Comparison of ENCODE assay signal across 8 cellular contexts in the genomic region with DNA sequence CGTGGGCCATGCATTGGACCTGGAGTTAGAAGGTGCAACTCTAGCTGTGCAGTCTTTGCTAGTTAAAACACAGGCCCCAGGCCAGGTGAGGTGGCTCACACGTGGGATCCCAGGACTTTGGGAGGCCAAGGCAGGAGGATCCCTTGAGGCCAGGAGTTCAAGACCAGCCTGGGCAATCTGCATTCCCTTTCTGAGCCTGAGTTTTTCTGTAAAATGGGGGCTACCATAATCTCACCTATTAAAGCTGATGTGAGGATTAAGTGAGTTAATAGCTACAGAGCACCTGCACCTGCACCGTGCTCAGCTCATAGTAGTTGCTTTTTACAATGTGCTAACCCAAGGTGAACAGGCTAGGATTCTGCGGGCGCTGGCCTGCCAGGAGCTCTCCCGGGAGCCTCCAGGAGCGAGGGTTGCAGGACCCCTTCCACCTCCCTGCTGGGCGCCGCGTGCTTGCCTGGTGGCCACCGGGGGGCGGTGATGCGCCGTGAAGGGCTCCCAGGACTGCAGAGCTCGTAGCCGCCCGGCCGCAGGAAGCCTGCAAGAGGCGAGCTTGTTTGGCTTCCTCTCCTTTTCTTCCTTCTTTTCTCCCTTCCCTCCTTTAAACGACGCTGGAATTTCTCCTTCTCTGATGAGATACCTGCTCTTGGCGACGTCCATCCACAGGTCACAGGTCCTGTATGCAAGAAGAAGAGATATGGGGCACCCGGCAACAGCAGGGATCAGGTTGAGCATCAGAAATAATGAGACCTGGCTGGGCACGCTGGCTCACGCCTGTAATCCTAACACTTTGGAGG. TPM values are rescaled to one million over a fixed set of nuclear protein-coding genes. Genes with fewer than 3 reads are reported as not detected.
DNase-seq lines count a peak whose midpoint lies in the region; ATAC-seq and TF ChIP-seq lines count a peak whose summit lies in the region.

No MANE protein-coding gene starts in this region.

- H3K9me3 ChIP-seq in left ventricle myocardium inferior (replicated peaks): peaks cover 14% of the 10 kb centered on the region

- peaks cover 26% of the 10 kb centered on the region; the same call in 2 of the 3 replicates for H3K9me3 Mint-ChIP-seq in GM23338

- H3K36me3 Mint-ChIP-seq in GM23338 (ENCODE audit: low read depth): peaks cover 19% of the 10 kb centered on the region; the same call in 2 of the 3 replicates

- no peaks in the 10 kb centered on the region for H4K20me1 ChIP-seq in GM23338 (replicated peaks; ENCODE audit: insufficient read depth)

- H3K4me2 ChIP-seq in GM23338: no peak overlapping the region

- H3K27me3 ChIP-seq in GM23338 (ENCODE audit: insufficient read depth): no peaks in the 10 kb centered on the region
- peaks cover 4% of the 10 kb centered on the region for H3K27me3 ChIP-seq in left ventricle myocardium inferior (ENCODE audit: low read depth)

- peaks cover 7% of the 10 kb centered on the region for H3K4me1 Mint-ChIP-seq in GM23338

- peak; percentile 100 for ATAC-seq in GM23338
- ATAC-seq in HG03342 (IDR thresholded peaks at IDR 0.05; ENCODE audit: unreplicated experiment): no peak
- no peak for ATAC-seq in HG03571 (IDR thresholded peaks at IDR 0.05; ENCODE audit: unreplicated experiment)

- peaks cover 2% of the 10 kb centered on the region for H3K27me3 Mint-ChIP-seq in GM23338 (ENCODE audit: insufficient read depth, low read depth, poor library complexity)

- DNase-seq in GM23338 (ENCODE audit: low spot score): peak; percentile 93
- DNase-seq in SHP77 (lab: John Stamatoyannopoulos, UW): peak; percentile 63 to 67
- peak; percentile 63 for DNase-seq in activated naive CD4-positive, alpha-beta T cell treated with Interleukin-2 at 50 U/mL for 16 hours
- DNase-seq in left ventricle myocardium inferior: peak; percentile 16
- DNase-seq in smooth muscle cell of the brain vasculature (ENCODE audit: low read depth, low spot score): peak; percentile 13

- H3F3A ChIP-seq in GM23338 (replicated peaks; ENCODE audit: low read depth): peaks cover 9% of the 10 kb centered on the region; the same call in 1 of the 2 replicates

- H3K4me3 ChIP-seq in GM23338 (no peak overlapping the region), left ventricle myocardium inferior (no peak overlapping the region)

- H3K36me3 ChIP-seq in GM23338 (ENCODE audit: insufficient read depth) (no peaks in the 10 kb centered on the region), left ventricle myocardium inferior (no peaks in the 10 kb centered on the region)

- 0 out of 3 replicates have a peak overlapping the region, but pooled peaks have one; percentile 20 for H3K4me3 Mint-ChIP-seq in GM23338

- no peaks in the 10 kb centered on the region for H3K79me2 ChIP-seq in GM23338 (replicated peaks; ENCODE audit: insufficient read depth)

- peak; percentile 59 for TF ChIP-seq CTCF in 22Rv1 (IDR thresholded peaks at IDR 0.05)
- TF ChIP-seq CTCF in GM23338 (conservative IDR thresholded peaks at IDR 0.05; ENCODE audit: low read depth in 2 of 2): peak; percentile 72 to 96
- TF ChIP-seq CTCF in left ventricle myocardium inferior (IDR thresholded peaks at IDR 0.05; ENCODE audit: borderline replicate concordance): peak; percentile 48

- H3K4me1 ChIP-seq in GM23338 (ENCODE audit: insufficient read depth): no peaks in the 10 kb centered on the region; the same call in 1 of the 2 replicates
- H3K4me1 ChIP-seq in left ventricle myocardium inferior: no peaks in the 10 kb centered on the region

- H3K27ac ChIP-seq in 22Rv1 (no peak overlapping the region), GM23338 (ENCODE audit: low read depth) (no peak overlapping the region), left ventricle myocardium inferior (replicated peaks) (no peak overlapping the region)

- peak overlapping the region; percentile 83 for H2AFZ ChIP-seq in GM23338

- H3K27ac Mint-ChIP-seq in GM23338: no peak overlapping the region

- H3K9me2 ChIP-seq in GM23338 (ENCODE audit: insufficient read depth): 0 out of 2 replicates have a peak, but pooled peaks cover 5% of the 10 kb centered on the region

- intact Hi-C loops in left ventricle myocardium inferior (cut with micrococcal nuclease): no loop called here

TF ChIP-seq in GM23338, 12 proteins besides CTCF, POLR2A, EP300 and RAD21:
- TF ChIP-seq EZH2phosphoT487 (IDR thresholded peaks at IDR 0.05; ENCODE audit: unreplicated experiment): no peak
- TF ChIP-seq, protein P1, sequence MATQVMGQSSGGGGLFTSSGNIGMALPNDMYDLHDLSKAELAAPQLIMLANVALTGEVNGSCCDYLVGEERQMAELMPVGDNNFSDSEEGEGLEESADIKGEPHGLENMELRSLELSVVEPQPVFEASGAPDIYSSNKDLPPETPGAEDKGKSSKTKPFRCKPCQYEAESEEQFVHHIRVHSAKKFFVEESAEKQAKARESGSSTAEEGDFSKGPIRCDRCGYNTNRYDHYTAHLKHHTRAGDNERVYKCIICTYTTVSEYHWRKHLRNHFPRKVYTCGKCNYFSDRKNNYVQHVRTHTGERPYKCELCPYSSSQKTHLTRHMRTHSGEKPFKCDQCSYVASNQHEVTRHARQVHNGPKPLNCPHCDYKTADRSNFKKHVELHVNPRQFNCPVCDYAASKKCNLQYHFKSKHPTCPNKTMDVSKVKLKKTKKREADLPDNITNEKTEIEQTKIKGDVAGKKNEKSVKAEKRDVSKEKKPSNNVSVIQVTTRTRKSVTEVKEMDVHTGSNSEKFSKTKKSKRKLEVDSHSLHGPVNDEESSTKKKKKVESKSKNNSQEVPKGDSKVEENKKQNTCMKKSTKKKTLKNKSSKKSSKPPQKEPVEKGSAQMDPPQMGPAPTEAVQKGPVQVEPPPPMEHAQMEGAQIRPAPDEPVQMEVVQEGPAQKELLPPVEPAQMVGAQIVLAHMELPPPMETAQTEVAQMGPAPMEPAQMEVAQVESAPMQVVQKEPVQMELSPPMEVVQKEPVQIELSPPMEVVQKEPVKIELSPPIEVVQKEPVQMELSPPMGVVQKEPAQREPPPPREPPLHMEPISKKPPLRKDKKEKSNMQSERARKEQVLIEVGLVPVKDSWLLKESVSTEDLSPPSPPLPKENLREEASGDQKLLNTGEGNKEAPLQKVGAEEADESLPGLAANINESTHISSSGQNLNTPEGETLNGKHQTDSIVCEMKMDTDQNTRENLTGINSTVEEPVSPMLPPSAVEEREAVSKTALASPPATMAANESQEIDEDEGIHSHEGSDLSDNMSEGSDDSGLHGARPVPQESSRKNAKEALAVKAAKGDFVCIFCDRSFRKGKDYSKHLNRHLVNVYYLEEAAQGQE (IDR thresholded peaks at IDR 0.05; ENCODE audit: unreplicated experiment): no peak
- no peak for TF ChIP-seq ZNF114 (CRISPR knock-in tag; IDR thresholded peaks at IDR 0.05)
- TF ChIP-seq EZH2 (IDR thresholded peaks at IDR 0.05; ENCODE audit: low read depth, unreplicated experiment): no peak
- no peak for TF ChIP-seq ZNF331 (CRISPR knock-in tag; IDR thresholded peaks at IDR 0.05; ENCODE audit: low read depth)
- 0 out of 2 replicates have a peak, but pooled peaks have one; percentile 21 for TF ChIP-seq CREB1 (CRISPR knock-in tag; IDR thresholded peaks at IDR 0.05; ENCODE audit: low read depth)
- TF ChIP-seq NANOG (IDR thresholded peaks at IDR 0.05; ENCODE audit: borderline replicate concordance): no peak

RNA-seq across cellular contexts. Expression of a gene that starts 51.3 kb away (rescaled TPM):
- 14.6 and 20.5 TPM in 2 replicates for total RNA-seq in GM23338 (2014; rRNA removed; shearing (Covaris generic))
- polyA plus RNA-seq in GM23338 (2016; fragmentation: Nextera tagmentation; extraction: Ambion mirVana): 10.0 and 12.8 TPM in 2 replicates
- total RNA-seq in left ventricle myocardium inferior: 11.0 TPM

RNA-seq across cellular contexts. Expression of a gene that starts 54.7 kb away (rescaled TPM):
- total RNA-seq in GM23338 (2014; rRNA removed; shearing (Covaris generic)): 197 and 210 TPM in 2 replicates
- polyA plus RNA-seq in GM23338 (2016; fragmentation: Nextera tagmentation; extraction: Ambion mirVana): 73.6 and 78.0 TPM in 2 replicates
- 0.08 TPM for total RNA-seq in left ventricle myocardium inferior

Comparison
In these comparisons a context has a peak if more than half of its experiments do, and no peak if none do; other contexts are left out.
1. DNase-seq: peak in every context shown above with its lines; median percentile 93 in GM23338; 65 in SHP77; 63 in activated naive CD4-positive, alpha-beta T cell treated with Interleukin-2 at 50 U/mL for 16 hours; 16 in left ventricle myocardium inferior; 13 in smooth muscle cell of the brain vasculature.
2. RNA of a gene that starts 54.7 kb away (total RNA-seq): 197 to 210 TPM in GM23338; 0.08 TPM in left ventricle myocardium inferior (single experiment); every median in the first group is over 100 times any median in the second.
3. Peak in every context shown above with its lines, with median percentiles within 50 percentile points of each other: CTCF ChIP-seq.